In genomic region chr5:61303348-61303747, GRCh38 we compare ENCODE assay signal across 18 cellular contexts. TPM values are rescaled to one million over a fixed set of nuclear protein-coding genes. Genes with fewer than 3 reads are reported as not detected.
DNase-seq lines count a peak whose midpoint lies in the region; ATAC-seq and TF ChIP-seq lines count a peak whose summit lies in the region.
"Had no signal": no experiment of that assay in that cellular context is flagged by ENCODE, and none has a peak within 500 bp of the region (broad histone marks: within the 10 kb centered on the region; RNA-seq: fewer than 3 reads in every experiment).

No MANE protein-coding gene starts in this region.

- no peak overlapping the region for H3K27ac ChIP-seq in HCT116 (ENCODE audit: low read depth, low read length)
- peak overlapping the region; percentile 85 for H3K27ac ChIP-seq in RWPE2 (ENCODE audit: poor library complexity, severe bottlenecking)
- H3K27ac ChIP-seq in smooth muscle cell (ENCODE audit: low read depth), result peak overlapping the region; percentile 89
- H3K27ac ChIP-seq in vagina, result no peak overlapping the region
- H3K27ac ChIP-seq: C4-2B, HL-60 had no signal

- H3K79me2 ChIP-seq in HCT116 (ENCODE audit: insufficient read depth, low read length) (no peaks in the 10 kb centered on the region), smooth muscle cell (ENCODE audit: low read depth) (no peaks in the 10 kb centered on the region)

- intact Hi-C loops in HCT116 (cut with micrococcal nuclease), result no loop called here
- intact Hi-C loops in vagina (cut with DNase I), result no loop called here

- H4K20me1 ChIP-seq in HCT116 (ENCODE audit: insufficient read depth), result no peaks in the 10 kb centered on the region
- H4K20me1 ChIP-seq in smooth muscle cell (ENCODE audit: low read depth), result no peaks in the 10 kb centered on the region

- H3K27me3 ChIP-seq in HCT116 (ENCODE audit: insufficient read depth, low read length) (no peaks in the 10 kb centered on the region), RWPE2 (ENCODE audit: insufficient read depth, poor library complexity, severe bottlenecking) (no peaks in the 10 kb centered on the region), smooth muscle cell (ENCODE audit: low read depth) (no peaks in the 10 kb centered on the region), vagina (no peaks in the 10 kb centered on the region)

- no peak for TF ChIP-seq CTCF in HCT116 (IDR thresholded peaks at IDR 0.05 in 2 of 3, conservative IDR thresholded peaks at IDR 0.05 in 1 of 3; ENCODE audit: borderline replicate concordance in 1 of 3, insufficient read depth in 1 of 3, low read depth in 2 of 3, low read length in 2 of 3)
- no peak for TF ChIP-seq CTCF in RWPE2 (IDR thresholded peaks at IDR 0.05; ENCODE audit: poor library complexity, severe bottlenecking)
- TF ChIP-seq CTCF in fibroblast of villous mesenchyme (IDR thresholded peaks at IDR 0.05; ENCODE audit: insufficient read depth, low read depth, low read length), result no peak
- no peak for TF ChIP-seq CTCF in smooth muscle cell (IDR thresholded peaks at IDR 0.05; ENCODE audit: borderline replicate concordance, insufficient read depth, poor library complexity, severe bottlenecking)
- no peak for TF ChIP-seq CTCF in vagina (IDR thresholded peaks at IDR 0.05)

- CTCF ChIA-PET in HCT116 (lab: Charles Lee), result interaction anchor here (1.0 kb wide), 1 partner anchor 28 kb away, joined by 3 read pairs; no protein-coding TSS in a partner anchor

- WGBS in smooth muscle cell (ENCODE audit: low lambda C conversion rate), result 55% methylated on average over 4 of the region's 4 CpGs

- TF ChIP-seq POLR2A in HCT116 (IDR thresholded peaks at IDR 0.05; ENCODE audit: borderline replicate concordance, extremely low read depth, insufficient read depth, insufficient read length) (no peak), vagina (IDR thresholded peaks at IDR 0.05) (no peak)

- POLR2A ChIA-PET in HCT116 (lab: Charles Lee), result interaction anchor here (2.0 kb wide), 1 partner anchor 28 kb away, joined by 9 read pairs; the partner anchor contains the start of gene ZSWIM6

- RAD21 ChIA-PET in HCT116 (lab: Charles Lee; ENCODE audit: low non-redundant PET in 1 of 2, low total read pairs in 2 of 2, uncharacterized antibody in 2 of 2, unreplicated experiment in 2 of 2), result no interaction called here

- TF ChIP-seq RAD21 in HCT116 (IDR thresholded peaks at IDR 0.05; ENCODE audit: low read depth), result no peak

- no peaks in the 10 kb centered on the region for H3K9me2 ChIP-seq in HCT116 (ENCODE audit: insufficient read depth)

- H3K36me3 ChIP-seq in HCT116 (ENCODE audit: control insufficient read depth in 1 of 2, insufficient read depth in 2 of 2, low read length in 2 of 2) (no peaks in the 10 kb centered on the region), RWPE2 (ENCODE audit: low read depth) (0 out of 2 replicates have a peak, but pooled peaks cover 3% of the 10 kb centered on the region), smooth muscle cell (ENCODE audit: low read depth) (no peaks in the 10 kb centered on the region), vagina (no peaks in the 10 kb centered on the region)

- no TSS peak for BruUV-seq in HCT116 (replicated peaks; lab: Mats Ljungman, UMichigan)

- peaks cover 10% of the 10 kb centered on the region for H3F3A ChIP-seq in smooth muscle cell (ENCODE audit: low read depth)

- H3K4me3 ChIP-seq in HCT116 (replicated peaks in 1 of 2; ENCODE audit: low read depth in 1 of 2, low read length in 2 of 2) (no peak overlapping the region), RWPE2 (ENCODE audit: severe bottlenecking) (peak overlapping the region; percentile 38), fibroblast of villous mesenchyme (ENCODE audit: low read depth, low read length) (peak overlapping the region; percentile 28), smooth muscle cell (no peak overlapping the region), vagina (no peak overlapping the region)
- H3K4me3 ChIP-seq: K562 had no signal

- H3K9ac ChIP-seq in HCT116 (ENCODE audit: low read length) (no peak overlapping the region), smooth muscle cell (ENCODE audit: low read depth) (peak overlapping the region; percentile 72)

- H3K9me3 ChIP-seq in HCT116 (ENCODE audit: control insufficient read depth in 1 of 2, insufficient read depth in 1 of 2, low read depth in 1 of 2, low read length in 2 of 2) (no peaks in the 10 kb centered on the region), RWPE2 (ENCODE audit: severe bottlenecking) (no peaks in the 10 kb centered on the region), smooth muscle cell (replicated peaks; ENCODE audit: low read depth) (no peaks in the 10 kb centered on the region), vagina (no peaks in the 10 kb centered on the region)

- DNase-seq in HCT116 (ENCODE audit: low read depth, low spot score) (no peak), RWPE2 (ENCODE audit: low spot score) (no peak), fibroblast of villous mesenchyme (ENCODE audit: low read depth) (peak; percentile 61), smooth muscle cell (lab: John Stamatoyannopoulos, UW; ENCODE audit: unreplicated experiment) (no peak), vagina (ENCODE audit: extremely low spot score in 2 of 2) (no peak)
- no peak for DNase-seq in stimulated activated CD4-positive, alpha-beta T cell treated with anti-CD3 and anti-CD28 coated beads, Interleukin-4, amount 100 ng/mL, for 24 hours
- DNase-seq in stimulated activated CD4-positive, alpha-beta T cell treated with anti-CD3 and anti-CD28 coated beads, Interleukin-4, amount 100 ng/mL, for 4 hours, result no peak
- DNase-seq: activated CD4-positive, CD25-positive, alpha-beta regulatory T cell; activated effector memory CD4-positive, alpha-beta T cell treated with Interleukin-2 at 50 U/mL for 16 hours; DMS153; NCI-H1092; NCI-H2171; NCI-H748 treated with DMSO at 0.1 percent for 48 hours; nucleus accumbens; stimulated activated naive B cell treated with anti-CD40 and anti-IgM and Interleukin-4, amounts not matched to agents 10 μg/mL and 1 μg/mL and 100 μg/mL, for 72 hours had no signal

- H3K4me1 ChIP-seq in HCT116 (ENCODE audit: control insufficient read depth in 1 of 2, insufficient read depth in 2 of 2, low read length in 2 of 2) (peaks cover 19 to 46% of the 10 kb centered on the region in 2 experiments; a peak in 3 of 4 replicates), RWPE2 (ENCODE audit: insufficient read depth, poor library complexity, severe bottlenecking) (peaks cover 76% of the 10 kb centered on the region), smooth muscle cell (ENCODE audit: low read depth) (peaks cover 40% of the 10 kb centered on the region), vagina (peaks cover 34% of the 10 kb centered on the region)

- peak overlapping the region; percentile 16 for H2AFZ ChIP-seq in HCT116 (ENCODE audit: low read depth, low read length, poor library complexity, severe bottlenecking)
- H2AFZ ChIP-seq in smooth muscle cell (ENCODE audit: low read depth), result no peak overlapping the region

- H3K4me2 ChIP-seq in HCT116 (ENCODE audit: low read length) (peak overlapping the region; percentile 82; the same call in 1 of the 2 replicates), smooth muscle cell (peak overlapping the region; percentile 73)

- ATAC-seq in HCT116, result no peak
- ATAC-seq in RWPE2 (ENCODE audit: low read depth), result no peak
- ATAC-seq: K562; stimulated activated naive B cell treated with anti-CD40 and anti-IgM and Interleukin-4, amounts not matched to agents 10 μg/mL and 1 μg/mL and 100 μg/mL, for 72 hours had no signal

TF ChIP-seq in HCT116, 20 proteins besides CTCF, POLR2A, EP300 and RAD21:
- TF ChIP-seq SRF (IDR thresholded peaks at IDR 0.05; ENCODE audit: low read depth) (no peak), ZNF274 (IDR thresholded peaks at IDR 0.05; ENCODE audit: low read depth, low read length) (no peak), ATF3 (IDR thresholded peaks at IDR 0.05) (no peak), POLR2AphosphoS5 (IDR thresholded peaks at IDR 0.05; ENCODE audit: low read depth, low read length) (no peak), EGR1 (IDR thresholded peaks at IDR 0.05; ENCODE audit: low read depth) (no peak), EZH2phosphoT487 (IDR thresholded peaks at IDR 0.05; ENCODE audit: borderline replicate concordance) (no peak), SIN3A (IDR thresholded peaks at IDR 0.05; ENCODE audit: low read depth) (no peak), SP1 (IDR thresholded peaks at IDR 0.05; ENCODE audit: low read depth) (no peak), MAX (IDR thresholded peaks at IDR 0.05) (no peak)

RNA-seq across cellular contexts. Expression of gene ZSWIM6, which starts 28.7 kb away (rescaled TPM):
- total RNA-seq in HCT116 (2021; ENCODE audit: unreplicated experiment) (7.4 TPM), fibroblast of villous mesenchyme (9.0 and 16.4 TPM in 2 replicates), smooth muscle cell (21.9 and 25.5 TPM in 2 replicates), vagina (16.7 TPM)
- polyA plus RNA-seq in HCT116 (2012), result 3.5 and 4.0 TPM in 2 replicates
- polyA plus RNA-seq in smooth muscle cell, result 9.1 and 11.0 TPM in 2 replicates

Comparison
In these comparisons a context has a peak if more than half of its experiments do, and no peak if none do; other contexts are left out.
1. H3K27ac ChIP-seq: peak in RWPE2 (single experiment) and smooth muscle cell (single experiment); none in HCT116 (single experiment) and vagina (single experiment).
2. H3K4me3 ChIP-seq: peak in RWPE2 (single experiment) and fibroblast of villous mesenchyme (single experiment); none in HCT116 (0 of 2), smooth muscle cell (single experiment) and vagina (0 of 2).